In genomic region chr5:72036951-72037350, GRCh38 we compare ENCODE assay signal across 12 cellular contexts.
DNase-seq lines count a peak whose midpoint lies in the region; ATAC-seq lines count a peak whose summit lies in the region.
"Had no signal": no experiment of that assay in that cellular context is flagged by ENCODE, and none has a peak within 500 bp of the region (broad histone marks: within the 10 kb centered on the region; RNA-seq: fewer than 3 reads in every experiment).

No MANE protein-coding gene starts in this region.

- H4K8ac ChIP-seq in mesendoderm (ENCODE audit: low read depth, low read length): no peak overlapping the region

- no peak overlapping the region for H2BK5ac ChIP-seq in mesendoderm (ENCODE audit: low read length)

- no peak overlapping the region for H3K56ac ChIP-seq in mesendoderm (ENCODE audit: low read length)

- no peaks in the 10 kb centered on the region for H3K27me3 ChIP-seq in mesendoderm (ENCODE audit: insufficient read depth, low read length, poor library complexity)
- H3K27me3 ChIP-seq: heart left ventricle, pancreas, upper lobe of left lung had no signal

- H3K4me3 ChIP-seq in mesendoderm (ENCODE audit: low read length): no peak overlapping the region
- H3K4me3 ChIP-seq: heart left ventricle, lower lobe of right lung, pancreas, upper lobe of left lung had no signal

- DNase-seq in Ammon's horn (ENCODE audit: low spot score) (peak; percentile 17), NCI-H226 (peak; percentile 70), dermis blood vessel endothelial cell (peak; percentile 28), mesendoderm (peak; percentile 81), NCI-H2171 (lab: John Stamatoyannopoulos, UW) (no peak), HUDEP-2 (lab: John Stamatoyannopoulos, UW; ENCODE audit: unreplicated experiment in 76 of 76) (no peak)
- DNase-seq: heart left ventricle, lower lobe of right lung, pancreas, upper lobe of left lung had no signal

- no peak overlapping the region for H3K23ac ChIP-seq in mesendoderm (ENCODE audit: low read length)

- H3K4me1 ChIP-seq in mesendoderm (ENCODE audit: control insufficient read depth, low read depth, low read length): no peaks in the 10 kb centered on the region
- H3K4me1 ChIP-seq: heart left ventricle, lower lobe of right lung, pancreas, upper lobe of left lung had no signal

- no peaks in the 10 kb centered on the region for H3K36me3 ChIP-seq in mesendoderm (ENCODE audit: control insufficient read depth, insufficient read depth, low read length)
- H3K36me3 ChIP-seq: heart left ventricle, lower lobe of right lung, pancreas, upper lobe of left lung had no signal

- H3K18ac ChIP-seq in mesendoderm (ENCODE audit: low read length): peak overlapping the region; percentile 61

- ATAC-seq in GM18520 (IDR thresholded peaks at IDR 0.05; ENCODE audit: unreplicated experiment): no peak
- ATAC-seq in HG03342 (IDR thresholded peaks at IDR 0.05; ENCODE audit: unreplicated experiment): no peak
- ATAC-seq: heart left ventricle, lower lobe of right lung, pancreas had no signal

- H3K79me1 ChIP-seq in mesendoderm (ENCODE audit: low read length): no peaks in the 10 kb centered on the region

- H3K79me2 ChIP-seq in mesendoderm (ENCODE audit: control insufficient read depth, insufficient read depth, low read length): no peaks in the 10 kb centered on the region

- H3K4me2 ChIP-seq in mesendoderm (ENCODE audit: low read length): no peak overlapping the region

- peak overlapping the region; percentile 70 for H3K27ac ChIP-seq in mesendoderm (ENCODE audit: low read depth, low read length)
- H3K27ac ChIP-seq: heart left ventricle, lower lobe of right lung, pancreas, upper lobe of left lung had no signal

- H2BK15ac ChIP-seq in mesendoderm (replicated peaks; ENCODE audit: low read depth): no peak overlapping the region

- no peak overlapping the region for H3K9ac ChIP-seq in mesendoderm (ENCODE audit: low read length)

- no peak overlapping the region for H2BK120ac ChIP-seq in mesendoderm (ENCODE audit: low read depth, low read length)

- no CpG with 5 or more reads among the region's 3 CpGs for WGBS in mesendoderm (ENCODE audit: extremely low coverage, insufficient coverage, low lambda C conversion rate)

- H2AK5ac ChIP-seq in mesendoderm (ENCODE audit: low read length): no peak overlapping the region

- no peak overlapping the region for H4K5ac ChIP-seq in mesendoderm (ENCODE audit: low read length)

- no peak overlapping the region for H3K4ac ChIP-seq in mesendoderm (ENCODE audit: low read depth, low read length)

Comparison
In these comparisons a context has a peak if more than half of its experiments do, and no peak if none do; other contexts are left out.
1. DNase-seq: peak in Ammon's horn (single experiment), NCI-H226 (single experiment), dermis blood vessel endothelial cell (single experiment) and mesendoderm (single experiment); none in NCI-H2171 (single experiment) and HUDEP-2 (0 of 76).